Comparison of ENCODE assay signal across 8 cellular contexts in genomic region chr2:226791056-226791486, GRCh38. TPM values are rescaled to one million over a fixed set of nuclear protein-coding genes. Genes with fewer than 3 reads are reported as not detected.
DNase-seq lines count a peak whose midpoint lies in the region; ATAC-seq and TF ChIP-seq lines count a peak whose summit lies in the region.

No MANE protein-coding gene starts in this region.

- H3K27me3 ChIP-seq in HL-60 (ENCODE audit: insufficient read depth, poor library complexity, severe bottlenecking) (no peaks in the 10 kb centered on the region), endodermal cell (ENCODE audit: control insufficient read depth, insufficient read depth, low read length, poor library complexity, severe bottlenecking) (no peaks in the 10 kb centered on the region)

- DNase-seq in NCI-H1694 treated with DMSO at 0.1 percent for 48 hours (lab: John Stamatoyannopoulos, UW), result peak; percentile 73
- DNase-seq in NCI-H1694 (lab: John Stamatoyannopoulos, UW), result no peak
- DNase-seq in HL-60 (ENCODE audit: low read depth in 1 of 2, low spot score in 1 of 2), result peak in 1 of 2 experiments; percentile 20
- DNase-seq in SK-N-MC (ENCODE audit: low read depth, low spot score), result no peak
- peak; percentile 83 for DNase-seq in endodermal cell
- DNase-seq in mesothelial cell of epicardium (ENCODE audit: low spot score in 2 of 2, unreplicated experiment in 2 of 2), result peak in 1 of 2 experiments; percentile 25
- DNase-seq in type B pancreatic cell (ENCODE audit: extremely low spot score, unreplicated experiment), result no peak

- H3K4me3 Mint-ChIP-seq in endodermal cell (peak overlapping the region; percentile 74), mesothelial cell of epicardium (peak overlapping the region; percentile 80), type B pancreatic cell (peak overlapping the region; percentile 93)

- peak overlapping the region; percentile 72 for H3K27ac ChIP-seq in HL-60 (replicated peaks)
- no peak overlapping the region for H3K27ac ChIP-seq in SK-N-MC
- H3K27ac ChIP-seq in endodermal cell (ENCODE audit: low read depth, low read length), result peak overlapping the region; percentile 29

- H3K27me3 Mint-ChIP-seq in endodermal cell (ENCODE audit: insufficient read depth) (no peaks in the 10 kb centered on the region), mesothelial cell of epicardium (ENCODE audit: low read depth) (no peaks in the 10 kb centered on the region), type B pancreatic cell (no peaks in the 10 kb centered on the region)

- peaks cover 1% of the 10 kb centered on the region for H3K9me3 Mint-ChIP-seq in endodermal cell
- no peaks in the 10 kb centered on the region for H3K9me3 Mint-ChIP-seq in mesothelial cell of epicardium
- H3K9me3 Mint-ChIP-seq in type B pancreatic cell, result no peaks in the 10 kb centered on the region

- ATAC-seq in GM21423 (IDR thresholded peaks at IDR 0.05; ENCODE audit: unreplicated experiment), result peak; percentile 64

- H3K36me3 Mint-ChIP-seq in endodermal cell (ENCODE audit: low read depth), result peaks cover 16% of the 10 kb centered on the region
- peaks cover 14% of the 10 kb centered on the region for H3K36me3 Mint-ChIP-seq in mesothelial cell of epicardium
- H3K36me3 Mint-ChIP-seq in type B pancreatic cell, result peaks cover 19% of the 10 kb centered on the region

- peaks cover 7% of the 10 kb centered on the region for H3K4me1 ChIP-seq in endodermal cell (ENCODE audit: control insufficient read depth, insufficient read depth, low read length)

- peaks cover 1% of the 10 kb centered on the region; the same call in 1 of the 2 replicates for H3K36me3 ChIP-seq in SK-N-MC (ENCODE audit: insufficient read depth, low read length)
- H3K36me3 ChIP-seq in endodermal cell (ENCODE audit: control insufficient read depth, insufficient read depth, low read length), result no peaks in the 10 kb centered on the region

- 12 to 13% methylated on average over 16 to 24 of the region's 24 CpGs for WGBS in endodermal cell (ENCODE audit: insufficient coverage in 1 of 2, insufficient read length in 1 of 2), 2 experiments

- H3K9me3 ChIP-seq in SK-N-MC (ENCODE audit: low read depth, low read length) (no peaks in the 10 kb centered on the region), endodermal cell (ENCODE audit: control insufficient read depth, low read length) (no peaks in the 10 kb centered on the region)

- TF ChIP-seq CTCF in HL-60 (IDR thresholded peaks at IDR 0.05; ENCODE audit: insufficient read depth, low read length), result no peak
- TF ChIP-seq CTCF in endodermal cell (conservative IDR thresholded peaks at IDR 0.05), result no peak
- TF ChIP-seq CTCF in mesothelial cell of epicardium (IDR thresholded peaks at IDR 0.05; ENCODE audit: unreplicated experiment), result no peak
- TF ChIP-seq CTCF in type B pancreatic cell (conservative IDR thresholded peaks at IDR 0.05), result no peak

- H3K27ac Mint-ChIP-seq in endodermal cell, result peak overlapping the region; percentile 94
- peak overlapping the region; percentile 98 for H3K27ac Mint-ChIP-seq in mesothelial cell of epicardium
- peak overlapping the region; percentile 96 for H3K27ac Mint-ChIP-seq in type B pancreatic cell

- H3K4me3 ChIP-seq in HL-60 (replicated peaks; ENCODE audit: insufficient read depth, low read length), result peak overlapping the region; percentile 54
- peak overlapping the region; percentile 91 for H3K4me3 ChIP-seq in SK-N-MC
- peak overlapping the region; percentile 77 for H3K4me3 ChIP-seq in endodermal cell (ENCODE audit: low read length)

- H3K4me1 Mint-ChIP-seq in endodermal cell, result peaks cover 28% of the 10 kb centered on the region
- peaks cover 82% of the 10 kb centered on the region for H3K4me1 Mint-ChIP-seq in mesothelial cell of epicardium
- H3K4me1 Mint-ChIP-seq in type B pancreatic cell (ENCODE audit: unreplicated experiment), result peaks cover 67% of the 10 kb centered on the region

- H3K9ac ChIP-seq in SK-N-MC (ENCODE audit: insufficient read length) (peak overlapping the region; percentile 73), endodermal cell (ENCODE audit: extremely low read depth, low read length, poor library complexity, severe bottlenecking) (peak overlapping the region; percentile 34)

RNA-seq across cellular contexts. Expression of gene IRS1, which starts 8.5 kb away (rescaled TPM):
- 10 to 100 TPM; 16.2 to 16.6 TPM for total RNA-seq in endodermal cell
- polyA plus RNA-seq in endodermal cell (2013, experiment 1 of 2), result 17.0 TPM
- 15.8 TPM for polyA plus RNA-seq in endodermal cell (2013, experiment 2 of 2)
- total RNA-seq in mesothelial cell of epicardium, result 57.9 to 66.2 TPM (median 64.2 TPM) in 3 replicates
- total RNA-seq in type B pancreatic cell (ENCODE audit: low replicate concordance), result 16.0 and 25.9 TPM in 2 replicates

RNA-seq across cellular contexts. Expression of gene RHBDD1, which starts 44.8 kb away (rescaled TPM):
- total RNA-seq in endodermal cell (10 to 100 TPM; 35.2 to 46.2 TPM), mesothelial cell of epicardium (33.1 to 42.2 TPM (median 40.9 TPM) in 3 replicates), type B pancreatic cell (ENCODE audit: low replicate concordance) (32.0 and 34.9 TPM in 2 replicates)
- 24.5 TPM for polyA plus RNA-seq in endodermal cell (2013, experiment 1 of 2)
- 19.1 TPM for polyA plus RNA-seq in endodermal cell (2013, experiment 2 of 2)

Comparison
In these comparisons a context has a peak if more than half of its experiments do, and no peak if none do; other contexts are left out.
1. DNase-seq: peak in NCI-H1694 treated with DMSO at 0.1 percent for 48 hours (single experiment) and endodermal cell (single experiment); none in NCI-H1694 (single experiment), SK-N-MC (single experiment) and type B pancreatic cell (single experiment).
2. Peak in every context shown above with its lines, with median percentiles within 50 percentile points of each other: H3K4me3 ChIP-seq, H3K27ac Mint-ChIP-seq and H3K4me3 Mint-ChIP-seq.